8 cellular contexts compared by ENCODE assay signal in genomic region chr1:110524311-110525249, GRCh38. TPM values are rescaled to one million over a fixed set of nuclear protein-coding genes. Genes with fewer than 3 reads are reported as not detected.
DNase-seq lines count a peak whose midpoint lies in the region; ATAC-seq and TF ChIP-seq lines count a peak whose summit lies in the region.

No MANE protein-coding gene starts in this region.

- no peak overlapping the region for H3K27ac ChIP-seq in Panc1 (ENCODE audit: low read length)

- H3K4me1 ChIP-seq in Panc1 (ENCODE audit: control insufficient read depth, insufficient read depth, low read length) = no peaks in the 10 kb centered on the region

- H3K36me3 ChIP-seq in Panc1 (ENCODE audit: control insufficient read depth, insufficient read depth, low read length) = no peaks in the 10 kb centered on the region

- peak; percentile 81 for ATAC-seq in Panc1
- ATAC-seq in HG03196 (IDR thresholded peaks at IDR 0.05; ENCODE audit: unreplicated experiment) = no peak

- intact Hi-C loops in Panc1 (cut with micrococcal nuclease; ENCODE audit: unreplicated experiment) = loop anchor here (5.0 kb wide), 1 partner anchor 263 kb away; no protein-coding TSS in a partner anchor

- in situ Hi-C loops in Panc1 (cut with HindIII; ENCODE audit: low pct_unique_long_range_greater_than_20kb, low sequenced_read_pairs) = no loop called here

- DNase-seq in COR-L47 (lab: John Stamatoyannopoulos, UW) = peak; percentile 67
- DNase-seq in Panc1 (ENCODE audit: low read depth, low spot score) = peak; percentile 20
- peak; percentile 19 for DNase-seq in activated effector memory CD4-positive, alpha-beta T cell treated with Interleukin-2 at 50 U/mL for 16 hours
- DNase-seq in glomerular endothelial cell (ENCODE audit: extremely low read depth, low read depth, low spot score) = peak; percentile 4
- peak; percentile 84 for DNase-seq in retina
- no peak for DNase-seq in ureter (ENCODE audit: low spot score)

- H3K27me3 ChIP-seq in Panc1 (ENCODE audit: control insufficient read depth, insufficient read depth, low read length) = no peaks in the 10 kb centered on the region; the same call in 1 of the 2 replicates

- CTCF ChIA-PET in Panc1 (lab: Charles Lee) = interaction anchor here (0.7 to 1.0 kb wide), 2 partner anchors 29 to 85 kb away, joined by 3 read pairs; no protein-coding TSS in a partner anchor

- POLR2A ChIA-PET in Panc1 (lab: Charles Lee) = no interaction called here

- no peak for TF ChIP-seq EP300 in Ishikawa (IDR thresholded peaks at IDR 0.05; ENCODE audit: borderline replicate concordance)

- peak; percentile 83 for TF ChIP-seq CTCF in Panc1 (IDR thresholded peaks at IDR 0.05)

- TF ChIP-seq RAD21 in Ishikawa (IDR thresholded peaks at IDR 0.05; ENCODE audit: low read depth) = peak; percentile 86

- BruUV-seq in Panc1 (replicated peaks; lab: Mats Ljungman, UMichigan) = no TSS peak

- H3K4me3 ChIP-seq in Panc1 (ENCODE audit: low read depth in 2 of 2, low read length in 2 of 2) = no peak overlapping the region

- H3K9me3 ChIP-seq in Panc1 (ENCODE audit: control insufficient read depth, insufficient read depth, low read depth, low read length) = no peaks in the 10 kb centered on the region

TF ChIP-seq in Ishikawa, 13 proteins besides CTCF, POLR2A, EP300 and RAD21:
- TF ChIP-seq, protein P1, sequence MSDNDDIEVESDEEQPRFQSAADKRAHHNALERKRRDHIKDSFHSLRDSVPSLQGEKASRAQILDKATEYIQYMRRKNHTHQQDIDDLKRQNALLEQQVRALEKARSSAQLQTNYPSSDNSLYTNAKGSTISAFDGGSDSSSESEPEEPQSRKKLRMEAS (IDR thresholded peaks at IDR 0.05) = no peak
- TF ChIP-seq CREB1 (IDR thresholded peaks at IDR 0.05; ENCODE audit: low read depth) = no peak
- no peak for TF ChIP-seq TAF1 (IDR thresholded peaks at IDR 0.05; ENCODE audit: low read depth)
- no peak for TF ChIP-seq FOXM1 (IDR thresholded peaks at IDR 0.05; ENCODE audit: borderline replicate concordance, low read depth)
- no peak for TF ChIP-seq TCF12 (IDR thresholded peaks at IDR 0.05; ENCODE audit: low read depth)
TF ChIP-seq in Ishikawa: peak in this region for 0.

RNA-seq across cellular contexts. Expression of gene KCNA10, which starts 5.6 kb away (rescaled TPM):
- not detected for total RNA-seq in Panc1 (2021; ENCODE audit: unreplicated experiment)
- polyA plus RNA-seq in Panc1 (2012; ENCODE audit: insufficient read length) = not detected
- total RNA-seq in glomerular endothelial cell = not detected in 2 replicates
- total RNA-seq in ureter = not detected
